In the genomic region with DNA sequence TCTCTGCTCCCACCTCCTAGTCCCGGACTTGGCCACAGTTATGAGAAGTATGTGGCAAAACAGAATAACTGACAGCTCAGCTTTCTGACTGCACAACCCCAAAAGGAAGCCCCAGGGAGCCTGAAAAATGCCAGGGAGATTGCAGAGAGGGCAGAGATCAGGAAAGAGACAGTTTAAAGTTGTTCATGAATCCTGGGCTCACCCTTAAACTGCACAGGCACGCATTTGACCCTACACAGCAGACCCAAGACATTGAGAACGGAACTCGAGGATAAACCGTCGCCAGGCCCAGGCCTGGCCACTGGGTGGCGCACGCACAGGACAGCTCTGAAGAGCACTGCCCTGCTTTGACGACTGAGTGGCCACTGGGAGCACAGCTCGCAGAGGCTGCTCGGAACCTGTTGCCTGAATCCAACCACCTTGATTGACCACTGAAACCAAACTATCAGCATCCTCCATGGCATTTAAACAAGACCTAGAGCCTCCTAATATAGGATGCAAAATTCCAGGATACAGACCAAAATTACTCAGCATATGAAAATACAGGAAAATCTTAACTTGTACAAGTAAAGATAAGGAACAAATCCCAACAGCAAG, we compare ENCODE assay signal across 8 cellular contexts.
DNase-seq lines count a peak whose midpoint lies in the region; ATAC-seq, FAIRE-seq and TF ChIP-seq lines count a peak whose summit lies in the region.

No MANE protein-coding gene starts in this region.

- H3K27ac Mint-ChIP-seq in CD8-positive, alpha-beta T cell: no peak overlapping the region

- H3K79me2 ChIP-seq in hepatocyte: no peaks in the 10 kb centered on the region

- no peaks in the 10 kb centered on the region for H3K27me3 ChIP-seq in CD8-positive, alpha-beta T cell (ENCODE audit: insufficient read depth, low read length)
- H3K27me3 ChIP-seq in adrenal gland: no peaks in the 10 kb centered on the region
- no peaks in the 10 kb centered on the region for H3K27me3 ChIP-seq in hepatocyte

- TF ChIP-seq CTCF in CD8-positive, alpha-beta T cell (IDR thresholded peaks at IDR 0.05): peak; percentile 31
- TF ChIP-seq CTCF in adrenal gland (IDR thresholded peaks at IDR 0.05) (peak; percentile 38 to 71 (median 55)), hepatocyte (IDR thresholded peaks at IDR 0.05; ENCODE audit: poor library complexity) (peak; percentile 85)

- no peak overlapping the region for H2AFZ ChIP-seq in hepatocyte

- no peak for FAIRE-seq in RCC 7860 (lab: Jason Lieb, UNC)

- DNase-seq in CD8-positive, alpha-beta T cell: peak in 4 of 7 experiments; percentile 6 to 36 (median 16)
- peak; percentile 90 for DNase-seq in HEK293T (ENCODE audit: extremely low spot score)
- DNase-seq in RCC 7860 (ENCODE audit: low spot score): peak; percentile 41
- DNase-seq in adrenal gland: peak in 6 of 7 donors; percentile 29 to 77 (median 54)
- peak; percentile 77 for DNase-seq in hepatocyte (ENCODE audit: low spot score)
- DNase-seq in stimulated activated CD4-positive, alpha-beta T cell treated with anti-CD3 and anti-CD28 coated beads, Interleukin-12 subunit alpha, Interleukin-12 subunit beta, amount 100 ng/mL, for 4 hours: peak; percentile 45
- no peak for DNase-seq in DMS79 treated with DMSO at 0.1 percent for 48 hours (lab: John Stamatoyannopoulos, UW)

- no peaks in the 10 kb centered on the region for H3K9me2 ChIP-seq in hepatocyte (replicated peaks; ENCODE audit: insufficient read depth)

- no peak overlapping the region for H3K4me3 Mint-ChIP-seq in CD8-positive, alpha-beta T cell

- intact Hi-C loops in CD8-positive, alpha-beta T cell (cut with DNase I, micrococcal nuclease): no loop called here
- intact Hi-C loops in adrenal gland (cut with DNase I): no loop called here

- no peaks in the 10 kb centered on the region for H3K4me1 ChIP-seq in CD8-positive, alpha-beta T cell (ENCODE audit: insufficient read depth, low read length)
- H3K4me1 ChIP-seq in adrenal gland (replicated peaks in 1 of 2) (peaks cover 0 to 5% of the 10 kb centered on the region in 2 donors), hepatocyte (ENCODE audit: insufficient read depth) (no peaks in the 10 kb centered on the region)

- H3K4me1 Mint-ChIP-seq in CD8-positive, alpha-beta T cell (ENCODE audit: low read depth): no peaks in the 10 kb centered on the region

- no peaks in the 10 kb centered on the region for H3K36me3 ChIP-seq in CD8-positive, alpha-beta T cell (ENCODE audit: insufficient read depth, low read length)
- no peaks in the 10 kb centered on the region for H3K36me3 ChIP-seq in adrenal gland (replicated peaks in 1 of 2)
- H3K36me3 ChIP-seq in hepatocyte (replicated peaks; ENCODE audit: insufficient read depth, low read depth): no peaks in the 10 kb centered on the region

- H3K4me2 ChIP-seq in hepatocyte: no peak overlapping the region

- no peaks in the 10 kb centered on the region for H4K20me1 ChIP-seq in hepatocyte (ENCODE audit: insufficient read depth, poor library complexity, severe bottlenecking)

- no peak overlapping the region for H3K27ac ChIP-seq in CD8-positive, alpha-beta T cell (ENCODE audit: low read depth, low read length)
- H3K27ac ChIP-seq in adrenal gland: peak overlapping the region in 2 of 5 donors; percentile 32 to 44
- no peak overlapping the region for H3K27ac ChIP-seq in hepatocyte

- no peak for ATAC-seq in CD8-positive, alpha-beta T cell
- no peak for ATAC-seq in HG02840 (IDR thresholded peaks at IDR 0.05; ENCODE audit: low FRiP score, unreplicated experiment)

- 10 to 16% (median 12%) methylated on average over 6 to 11 of the region's 11 CpGs for WGBS in adrenal gland, 4 donors
- 11% methylated on average over 11 of the region's 11 CpGs for WGBS in hepatocyte (ENCODE audit: low lambda C conversion rate, missing lambda C conversion rate)

- no peaks in the 10 kb centered on the region for H3K9me3 ChIP-seq in CD8-positive, alpha-beta T cell (ENCODE audit: low read length)
- H3K9me3 ChIP-seq in adrenal gland (replicated peaks in 1 of 3): no peaks in the 10 kb centered on the region
- no peaks in the 10 kb centered on the region for H3K9me3 ChIP-seq in hepatocyte (ENCODE audit: low read depth)

- no peaks in the 10 kb centered on the region for H3K36me3 Mint-ChIP-seq in CD8-positive, alpha-beta T cell

- CTCF ChIA-PET in CD8-positive, alpha-beta T cell (lab: Charles Lee): interaction anchor here (1.0 to 1.2 kb wide), 2 partner anchors 13 to 433 kb away, joined by 3 to 6 read pairs; no protein-coding TSS in a partner anchor
- CTCF ChIA-PET in HEK293T (lab: Yijun Ruan, JAX): interaction anchor here (0.6 to 1.3 kb wide), 2 partner anchors 10 kb away, joined by 3 to 6 read pairs; no protein-coding TSS in a partner anchor

- H3K4me3 ChIP-seq in CD8-positive, alpha-beta T cell (ENCODE audit: low read depth, low read length): no peak overlapping the region
- H3K4me3 ChIP-seq in adrenal gland: no peak overlapping the region
- no peak overlapping the region for H3K4me3 ChIP-seq in hepatocyte

- POLR2A ChIA-PET in CD8-positive, alpha-beta T cell (lab: Charles Lee): no interaction called here
- POLR2A ChIA-PET in HEK293T (lab: Yijun Ruan, JAX): no interaction called here

- no peak for TF ChIP-seq POLR2A in adrenal gland (IDR thresholded peaks at IDR 0.05)

- H3K27me3 Mint-ChIP-seq in CD8-positive, alpha-beta T cell (ENCODE audit: low read depth): peaks cover 10% of the 10 kb centered on the region

- no peaks in the 10 kb centered on the region for H3K9me3 Mint-ChIP-seq in CD8-positive, alpha-beta T cell

TF ChIP-seq in HEK293T, 16 proteins besides CTCF, POLR2A, EP300 and RAD21:
- TF ChIP-seq SUZ12 (IDR thresholded peaks at IDR 0.05) (no peak), TARDBP (IDR thresholded peaks at IDR 0.05) (no peak), FOXA1 (IDR thresholded peaks at IDR 0.05) (no peak), ELF4 (IDR thresholded peaks at IDR 0.05) (no peak), HDGF (IDR thresholded peaks at IDR 0.05; ENCODE audit: borderline replicate concordance) (no peak), ARNT (IDR thresholded peaks at IDR 0.05) (no peak), CTBP1 (IDR thresholded peaks at IDR 0.05; ENCODE audit: borderline replicate concordance) (no peak), SP1 (IDR thresholded peaks at IDR 0.05) (no peak), FOXK2 (IDR thresholded peaks at IDR 0.05) (no peak), LEF1 (IDR thresholded peaks at IDR 0.05; ENCODE audit: borderline replicate concordance) (no peak), BHLHE40 (IDR thresholded peaks at IDR 0.05; ENCODE audit: borderline replicate concordance) (no peak), ZNF384 (IDR thresholded peaks at IDR 0.05) (no peak), NFRKB (IDR thresholded peaks at IDR 0.05) (no peak), L3MBTL2 (conservative IDR thresholded peaks at IDR 0.05) (no peak), FOXM1 (IDR thresholded peaks at IDR 0.05; ENCODE audit: borderline replicate concordance) (no peak)
- TF ChIP-seq, protein P1, sequence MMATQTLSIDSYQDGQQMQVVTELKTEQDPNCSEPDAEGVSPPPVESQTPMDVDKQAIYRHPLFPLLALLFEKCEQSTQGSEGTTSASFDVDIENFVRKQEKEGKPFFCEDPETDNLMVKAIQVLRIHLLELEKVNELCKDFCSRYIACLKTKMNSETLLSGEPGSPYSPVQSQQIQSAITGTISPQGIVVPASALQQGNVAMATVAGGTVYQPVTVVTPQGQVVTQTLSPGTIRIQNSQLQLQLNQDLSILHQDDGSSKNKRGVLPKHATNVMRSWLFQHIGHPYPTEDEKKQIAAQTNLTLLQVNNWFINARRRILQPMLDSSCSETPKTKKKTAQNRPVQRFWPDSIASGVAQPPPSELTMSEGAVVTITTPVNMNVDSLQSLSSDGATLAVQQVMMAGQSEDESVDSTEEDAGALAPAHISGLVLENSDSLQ (IDR thresholded peaks at IDR 0.05): no peak

Comparison
In these comparisons a context has a peak if more than half of its experiments do, and no peak if none do; other contexts are left out.
1. CTCF ChIP-seq: peak in every context shown above with its lines; median percentile 85 in hepatocyte; 55 in adrenal gland; 31 in CD8-positive, alpha-beta T cell.